In genomic region chr15:100588638-100589242, GRCh38 we compare ENCODE assay signal across 23 cellular contexts. TPM values are rescaled to one million over a fixed set of nuclear protein-coding genes. Genes with fewer than 3 reads are reported as not detected.
DNase-seq lines count a peak whose midpoint lies in the region; ATAC-seq, FAIRE-seq and TF ChIP-seq lines count a peak whose summit lies in the region.
"Had no signal": no experiment of that assay in that cellular context is flagged by ENCODE, and none has a peak within 500 bp of the region (broad histone marks: within the 10 kb centered on the region; RNA-seq: fewer than 3 reads in every experiment).

No MANE protein-coding gene starts in this region.

- H3K4me3 ChIP-seq in HepG2 (replicated peaks in 1 of 3; ENCODE audit: insufficient read depth in 1 of 3, low read depth in 2 of 3, low read length in 3 of 3) (no peak overlapping the region), right lobe of liver (no peak overlapping the region), endodermal cell (ENCODE audit: low read length) (peak overlapping the region; percentile 44), neural progenitor cell (no peak overlapping the region), aorta (ENCODE audit: low read length in 2 of 2) (no peak overlapping the region), esophagus squamous epithelium (no peak overlapping the region)
- H3K4me3 ChIP-seq: pancreas had no signal

- H3K4me3 Mint-ChIP-seq in endodermal cell (no peak overlapping the region), neural progenitor cell (no peak overlapping the region)
- H3K4me3 Mint-ChIP-seq: activated CD8-positive, alpha-beta T cell treated with anti-CD3 and anti-CD28 coated beads, Interleukin-2, amount 10 ng/mL, durations not matched to agents 7 days and 5 days; activated T-cell treated with anti-CD3 and anti-CD28 coated beads, Interleukin-2, amount 50 U/mL, for 72 hours; immature natural killer cell had no signal

- H3K4me1 Mint-ChIP-seq in endodermal cell (no peaks in the 10 kb centered on the region), neural progenitor cell (no peaks in the 10 kb centered on the region)

- no peak for TF ChIP-seq POLR2A in HepG2 (IDR thresholded peaks at IDR 0.05; ENCODE audit: insufficient read depth in 1 of 2, low read depth in 2 of 2, low read length in 2 of 2)
- no peak for TF ChIP-seq POLR2A in right lobe of liver (IDR thresholded peaks at IDR 0.05)
- TF ChIP-seq POLR2A in esophagus squamous epithelium (IDR thresholded peaks at IDR 0.05) = no peak

- DNase-seq in HepG2 (ENCODE audit: low spot score) (no peak), right lobe of liver (no peak), NCI-H226 (peak; percentile 43), endodermal cell (no peak), neural progenitor cell (ENCODE audit: low spot score) (peak; percentile 35), aorta (no peak), esophagus squamous epithelium (lab: John Stamatoyannopoulos, UW) (no peak)
- DNase-seq: activated CD8-positive, alpha-beta T cell treated with anti-CD3 and anti-CD28 coated beads, Interleukin-2, amount 10 ng/mL, durations not matched to agents 7 days and 5 days; activated T-cell treated with anti-CD3 and anti-CD28 coated beads, Interleukin-2, amount 50 U/mL, for 72 hours; brain microvascular endothelial cell; CD8-positive, alpha-beta memory T cell; head of caudate nucleus; immature natural killer cell; naive thymus-derived CD4-positive, alpha-beta T cell; NCI-H146; NCI-H446; pancreas; SHP77; stimulated activated CD4-positive, alpha-beta T cell treated with anti-CD3 and anti-CD28 coated beads, Interleukin-4, amount 100 ng/mL, for 1 hour had no signal

- no peaks in the 10 kb centered on the region for H3K27me3 ChIP-seq in HepG2 (ENCODE audit: control insufficient read depth in 1 of 2, insufficient read depth in 2 of 2, low read length in 2 of 2)
- no peaks in the 10 kb centered on the region for H3K27me3 ChIP-seq in right lobe of liver
- no peaks in the 10 kb centered on the region for H3K27me3 ChIP-seq in endodermal cell (ENCODE audit: control insufficient read depth, insufficient read depth, low read length, poor library complexity, severe bottlenecking)
- H3K27me3 ChIP-seq in neural progenitor cell = no peaks in the 10 kb centered on the region
- no peaks in the 10 kb centered on the region for H3K27me3 ChIP-seq in aorta (ENCODE audit: control insufficient read depth in 1 of 2, insufficient read depth in 2 of 2, low read length in 1 of 2)
- no peaks in the 10 kb centered on the region for H3K27me3 ChIP-seq in esophagus squamous epithelium
- H3K27me3 ChIP-seq: brain microvascular endothelial cell, pancreas had no signal

- H2AFZ ChIP-seq in HepG2 (ENCODE audit: low read length) (no peak overlapping the region), neural progenitor cell (replicated peaks) (no peak overlapping the region)

- H3K9ac ChIP-seq in HepG2 (ENCODE audit: insufficient read depth, low read depth, low read length) = no peak overlapping the region
- no peak overlapping the region for H3K9ac ChIP-seq in endodermal cell (ENCODE audit: extremely low read depth, low read length, poor library complexity, severe bottlenecking)
- H3K9ac ChIP-seq in neural progenitor cell = no peak overlapping the region

- H3K27ac Mint-ChIP-seq in endodermal cell (no peak overlapping the region), neural progenitor cell (no peak overlapping the region)
- H3K27ac Mint-ChIP-seq: activated CD8-positive, alpha-beta T cell treated with anti-CD3 and anti-CD28 coated beads, Interleukin-2, amount 10 ng/mL, durations not matched to agents 7 days and 5 days; activated naive CD4-positive, alpha-beta T cell treated with anti-CD3 and anti-CD28 coated beads, Interleukin-2, amount 50 U/mL, for 72 hours; immature natural killer cell had no signal

- POLR2A ChIA-PET in HepG2 (lab: Yijun Ruan, JAX) = no interaction called here

- H3K9me3 ChIP-seq in HepG2 (ENCODE audit: low read length) = peaks cover 37% of the 10 kb centered on the region
- peaks cover 0 to 7% (median 0%) of the 10 kb centered on the region in 4 donors for H3K9me3 ChIP-seq in right lobe of liver
- peaks cover 62% of the 10 kb centered on the region for H3K9me3 ChIP-seq in endodermal cell (ENCODE audit: control insufficient read depth, low read length)
- peaks cover 27% of the 10 kb centered on the region for H3K9me3 ChIP-seq in neural progenitor cell (ENCODE audit: low read depth)
- H3K9me3 ChIP-seq in aorta (ENCODE audit: control insufficient read depth, low read length) = no peaks in the 10 kb centered on the region
- peaks cover 0 to 12% (median 8%) of the 10 kb centered on the region in 3 donors for H3K9me3 ChIP-seq in esophagus squamous epithelium
- H3K9me3 ChIP-seq: pancreas had no signal

- WGBS in HepG2 (ENCODE audit: low lambda C conversion rate) = 84% methylated on average over 1 of the region's 1 CpG
- WGBS in right lobe of liver (ENCODE audit: insufficient coverage, low coverage, low lambda C conversion rate, missing lambda C conversion rate) = 93% methylated on average over 1 of the region's 1 CpG
- WGBS in endodermal cell (ENCODE audit: insufficient coverage in 1 of 2, insufficient read length in 1 of 2), 2 experiments = 61% methylated on average over 1 of the region's 1 CpG; no CpG with 5 or more reads in 1 of the 2 experiments
- 97% methylated on average over 1 of the region's 1 CpG for WGBS in aorta, 2 donors
- WGBS in esophagus squamous epithelium, 2 donors = 81 to 100% methylated on average over 1 of the region's 1 CpG

- no peaks in the 10 kb centered on the region for H3F3A ChIP-seq in neural progenitor cell (ENCODE audit: low read depth)

- peaks cover 48% of the 10 kb centered on the region for H3K36me3 Mint-ChIP-seq in endodermal cell (ENCODE audit: low read depth)
- H3K36me3 Mint-ChIP-seq in neural progenitor cell = peaks cover 29% of the 10 kb centered on the region

- FAIRE-seq in HepG2 (lab: Jason Lieb, UNC) = no peak
- FAIRE-seq: H54, pancreas, urothelium cell line had no signal

- peaks cover 15% of the 10 kb centered on the region for H3K79me2 ChIP-seq in HepG2 (ENCODE audit: insufficient read depth, low read length)
- H3K79me2 ChIP-seq in neural progenitor cell (ENCODE audit: low read depth) = peaks cover 16% of the 10 kb centered on the region

- H3K4me2 ChIP-seq in HepG2 (ENCODE audit: low read depth, low read length) = no peak overlapping the region
- H3K4me2 ChIP-seq in neural progenitor cell = no peak overlapping the region

- TF ChIP-seq EP300 in HepG2 (IDR thresholded peaks at IDR 0.05; ENCODE audit: low read depth in 2 of 2, low read length in 2 of 2) (no peak), HepG2 (CRISPR knock-in tag; IDR thresholded peaks at IDR 0.05; ENCODE audit: borderline replicate concordance) (no peak)

- H4K20me1 ChIP-seq in HepG2 (ENCODE audit: insufficient read depth, low read length) = no peaks in the 10 kb centered on the region
- no peaks in the 10 kb centered on the region for H4K20me1 ChIP-seq in neural progenitor cell (ENCODE audit: low read depth)

- in situ Hi-C loops in HepG2 (cut with HindIII; ENCODE audit: extremely low pct_ligation_motif_present, low pct_unique_long_range_greater_than_20kb) = no loop called here

- H3K36me3 ChIP-seq in HepG2 (replicated peaks in 1 of 2; ENCODE audit: control insufficient read depth in 1 of 2, insufficient read depth in 2 of 2, low read length in 2 of 2) (no peaks in the 10 kb centered on the region), right lobe of liver (no peaks in the 10 kb centered on the region), endodermal cell (ENCODE audit: control insufficient read depth, insufficient read depth, low read length) (no peaks in the 10 kb centered on the region), neural progenitor cell (no peaks in the 10 kb centered on the region), aorta (ENCODE audit: control insufficient read depth in 1 of 2, insufficient read depth in 2 of 2, low read length in 1 of 2) (no peaks in the 10 kb centered on the region), esophagus squamous epithelium (no peaks in the 10 kb centered on the region)
- H3K36me3 ChIP-seq: brain microvascular endothelial cell, pancreas had no signal

- TF ChIP-seq CTCF in HepG2 (CRISPR knock-in tag; IDR thresholded peaks at IDR 0.05) (no peak), right lobe of liver (IDR thresholded peaks at IDR 0.05) (no peak), endodermal cell (conservative IDR thresholded peaks at IDR 0.05) (no peak), neural progenitor cell (IDR thresholded peaks at IDR 0.05) (no peak), esophagus squamous epithelium (IDR thresholded peaks at IDR 0.05) (no peak)

- CTCF ChIA-PET in HepG2 (lab: Yijun Ruan, JAX; ENCODE audit: low intra/inter-chr PET ratio, low total read pairs) = no interaction called here

- no peak for TF ChIP-seq RAD21 in HepG2 (CRISPR knock-in tag; IDR thresholded peaks at IDR 0.05)

- no peaks in the 10 kb centered on the region for H3K4me1 ChIP-seq in HepG2 (ENCODE audit: insufficient read depth, low read length)
- H3K4me1 ChIP-seq in right lobe of liver = no peaks in the 10 kb centered on the region
- H3K4me1 ChIP-seq in endodermal cell (ENCODE audit: control insufficient read depth, insufficient read depth, low read length) = no peaks in the 10 kb centered on the region
- no peaks in the 10 kb centered on the region for H3K4me1 ChIP-seq in neural progenitor cell
- no peaks in the 10 kb centered on the region for H3K4me1 ChIP-seq in aorta (ENCODE audit: control insufficient read depth in 1 of 2, insufficient read depth in 2 of 2, low read length in 2 of 2)
- H3K4me1 ChIP-seq in esophagus squamous epithelium = no peaks in the 10 kb centered on the region
- H3K4me1 ChIP-seq: pancreas had no signal

- H3K27ac ChIP-seq in HepG2 (ENCODE audit: extremely low read length, insufficient read depth, low read length) = no peak overlapping the region
- no peak overlapping the region for H3K27ac ChIP-seq in right lobe of liver
- H3K27ac ChIP-seq in endodermal cell (ENCODE audit: low read depth, low read length) = no peak overlapping the region
- no peak overlapping the region for H3K27ac ChIP-seq in neural progenitor cell
- no peak overlapping the region for H3K27ac ChIP-seq in aorta (ENCODE audit: low read depth in 1 of 2, low read length in 2 of 2)
- H3K27ac ChIP-seq in esophagus squamous epithelium = no peak overlapping the region
- H3K27ac ChIP-seq: brain microvascular endothelial cell, pancreas had no signal

- BruUV-seq in HepG2 (replicated peaks; lab: Mats Ljungman, UMichigan) = no TSS peak

- intact Hi-C loops in HepG2 (cut with micrococcal nuclease; ENCODE audit: unreplicated experiment) (no loop called here), right lobe of liver (cut with DNase I) (no loop called here), aorta (cut with DNase I) (no loop called here), esophagus squamous epithelium (cut with DNase I) (no loop called here)

- ATAC-seq in HepG2 (no peak), right lobe of liver (no peak), aorta (ENCODE audit: low FRiP score) (no peak), HG02610 (IDR thresholded peaks at IDR 0.05; ENCODE audit: unreplicated experiment) (no peak)
- ATAC-seq: activated CD8-positive, alpha-beta T cell treated with anti-CD3 and anti-CD28 coated beads, Interleukin-2, amount 10 ng/mL, durations not matched to agents 7 days and 5 days; activated naive CD4-positive, alpha-beta T cell treated with anti-CD3 and anti-CD28 coated beads, Interleukin-2, amount 50 U/mL, for 72 hours; activated T-cell treated with anti-CD3 and anti-CD28 coated beads, Interleukin-2, amount 50 U/mL, for 72 hours; naive thymus-derived CD4-positive, alpha-beta T cell; pancreas had no signal

- no peaks in the 10 kb centered on the region for H3K27me3 Mint-ChIP-seq in endodermal cell (ENCODE audit: insufficient read depth)
- H3K27me3 Mint-ChIP-seq in neural progenitor cell (ENCODE audit: insufficient read depth, low read depth) = no peaks in the 10 kb centered on the region
- H3K27me3 Mint-ChIP-seq: CD8-positive, alpha-beta memory T cell; naive thymus-derived CD4-positive, alpha-beta T cell had no signal

- H3K9me3 Mint-ChIP-seq in endodermal cell (peaks cover 79% of the 10 kb centered on the region), neural progenitor cell (peaks cover 60% of the 10 kb centered on the region)
- H3K9me3 Mint-ChIP-seq: immature natural killer cell had no signal

RNA-seq across cellular contexts. Expression of gene LINS1, which starts 13.2 kb away (rescaled TPM):
- 9.6 and 10.4 TPM in 2 replicates for total RNA-seq in HepG2 (2016; rRNA removed; fragmentation: Illumina TruSeq; extraction: Trizol)
- total RNA-seq in HepG2 (2016; cell fraction: cytosol; rRNA removed; fragmentation: Illumina TruSeq; extraction: Trizol; ENCODE audit: low read depth) = 3.5 and 5.2 TPM in 2 replicates
- 9.2 and 9.9 TPM in 2 replicates for total RNA-seq in HepG2 (2016; cell fraction: insoluble cytoplasmic fraction; rRNA removed; fragmentation: Illumina TruSeq; extraction: Trizol)
- total RNA-seq in HepG2 (2016; cell fraction: membrane; rRNA removed; fragmentation: Illumina TruSeq; extraction: Trizol) = 3.2 and 5.2 TPM in 2 replicates
- total RNA-seq in HepG2 (2016; cell fraction: nucleus; rRNA removed; fragmentation: Illumina TruSeq; extraction: Trizol) = 24.6 and 32.3 TPM in 2 replicates
- polyA plus RNA-seq in HepG2 (2011; rRNA removed) = 9.8 and 10.0 TPM in 2 replicates
- 1.6 and 3.0 TPM in 2 replicates for polyA plus RNA-seq in HepG2 (2011; cell fraction: cytosol; rRNA removed)
- polyA plus RNA-seq in HepG2 (2011; cell fraction: nucleus; rRNA removed) = 13.4 and 14.4 TPM in 2 replicates
- 3.9 and 4.8 TPM in 2 replicates for polyA plus RNA-seq in HepG2 (2012)
- polyA plus RNA-seq in HepG2 (2016; cell fraction: cytosol; fragmentation: Illumina TruSeq; extraction: Trizol; ENCODE audit: low read depth) = 0.54 and 1.7 TPM in 2 replicates
- 6.5 and 7.2 TPM in 2 replicates for polyA plus RNA-seq in HepG2 (2016; cell fraction: insoluble cytoplasmic fraction; fragmentation: Illumina TruSeq; extraction: Trizol; ENCODE audit: low read depth)
- 2.4 and 3.1 TPM in 2 replicates for polyA plus RNA-seq in HepG2 (2016; cell fraction: membrane; fragmentation: Illumina TruSeq; extraction: Trizol; ENCODE audit: low read depth)
- 38.7 and 40.0 TPM in 2 replicates for polyA plus RNA-seq in HepG2 (2016; cell fraction: nucleus; fragmentation: Illumina TruSeq; extraction: Trizol; ENCODE audit: insufficient read depth, low read depth)
- 13.1 and 33.6 TPM in 2 replicates for polyA minus RNA-seq in HepG2 (2011; rRNA and poly(A)+ RNA removed; ENCODE audit: low replicate concordance)
- 1.3 and 3.7 TPM in 2 replicates for polyA minus RNA-seq in HepG2 (2011; cell fraction: cytosol; rRNA and poly(A)+ RNA removed)
- 30.8 and 36.2 TPM in 2 replicates for polyA minus RNA-seq in HepG2 (2011; cell fraction: nucleus; rRNA and poly(A)+ RNA removed)
- 1 to 10 TPM; 4.5 to 8.6 (median 5.1) TPM for total RNA-seq in right lobe of liver
- 1 to 10 TPM; 6.1 to 8.0 TPM for total RNA-seq in endodermal cell
- 15.4 TPM for polyA plus RNA-seq in endodermal cell (2013, experiment 1 of 2)
- 14.6 TPM for polyA plus RNA-seq in endodermal cell (2013, experiment 2 of 2)
- total RNA-seq in neural progenitor cell (ENCODE audit: low replicate concordance) = 15.1 and 18.7 TPM in 2 replicates
- total RNA-seq in aorta = 10 to 100 TPM; 12.8 to 19.2 TPM
- polyA plus RNA-seq in aorta = 10 to 100 TPM in 1 of 2 donors, 1 to 10 TPM in 1; 7.1 to 11.3 TPM
- total RNA-seq in esophagus squamous epithelium = 10 to 100 TPM in 3 of 4 donors, 1 to 10 TPM in 1; 9.1 to 44.6 (median 19.4) TPM

RNA-seq across cellular contexts. Expression of gene ASB7, which starts 13.6 kb away (rescaled TPM):
- total RNA-seq in HepG2 (2016; rRNA removed; fragmentation: Illumina TruSeq; extraction: Trizol) (12.1 and 15.2 TPM in 2 replicates), right lobe of liver (1 to 10 TPM; 5.4 to 7.9 (median 7.2) TPM), endodermal cell (10 to 100 TPM; 14.3 to 16.2 TPM), neural progenitor cell (ENCODE audit: low replicate concordance) (15.3 and 18.3 TPM in 2 replicates), aorta (10 to 100 TPM; 11.0 to 11.5 TPM), esophagus squamous epithelium (10 to 100 TPM in 3 of 4 donors, 1 to 10 TPM in 1; 9.7 to 12.3 (median 12.0) TPM)
- total RNA-seq in HepG2 (2016; cell fraction: cytosol; rRNA removed; fragmentation: Illumina TruSeq; extraction: Trizol; ENCODE audit: low read depth) = 3.5 and 3.6 TPM in 2 replicates
- 12.5 and 13.8 TPM in 2 replicates for total RNA-seq in HepG2 (2016; cell fraction: insoluble cytoplasmic fraction; rRNA removed; fragmentation: Illumina TruSeq; extraction: Trizol)
- total RNA-seq in HepG2 (2016; cell fraction: membrane; rRNA removed; fragmentation: Illumina TruSeq; extraction: Trizol) = 7.2 and 7.8 TPM in 2 replicates
- total RNA-seq in HepG2 (2016; cell fraction: nucleus; rRNA removed; fragmentation: Illumina TruSeq; extraction: Trizol) = 13.1 and 13.4 TPM in 2 replicates
- polyA plus RNA-seq in HepG2 (2011; rRNA removed) (7.7 and 8.3 TPM in 2 replicates), aorta (1 to 10 TPM; 2.9 to 5.6 TPM)
- polyA plus RNA-seq in HepG2 (2011; cell fraction: cytosol; rRNA removed) = 6.0 and 6.7 TPM in 2 replicates
- 6.9 and 7.6 TPM in 2 replicates for polyA plus RNA-seq in HepG2 (2011; cell fraction: nucleus; rRNA removed)
- 5.3 and 5.7 TPM in 2 replicates for polyA plus RNA-seq in HepG2 (2012)
- polyA plus RNA-seq in HepG2 (2016; cell fraction: cytosol; fragmentation: Illumina TruSeq; extraction: Trizol; ENCODE audit: low read depth) = 0.51 and 0.92 TPM in 2 replicates
- polyA plus RNA-seq in HepG2 (2016; cell fraction: insoluble cytoplasmic fraction; fragmentation: Illumina TruSeq; extraction: Trizol; ENCODE audit: low read depth) = 10.5 and 11.4 TPM in 2 replicates
- 2.8 and 3.0 TPM in 2 replicates for polyA plus RNA-seq in HepG2 (2016; cell fraction: membrane; fragmentation: Illumina TruSeq; extraction: Trizol; ENCODE audit: low read depth)
- 12.7 and 13.0 TPM in 2 replicates for polyA plus RNA-seq in HepG2 (2016; cell fraction: nucleus; fragmentation: Illumina TruSeq; extraction: Trizol; ENCODE audit: insufficient read depth, low read depth)
- polyA minus RNA-seq in HepG2 (2011; rRNA and poly(A)+ RNA removed; ENCODE audit: low replicate concordance) = 14.1 and 28.8 TPM in 2 replicates
- polyA minus RNA-seq in HepG2 (2011; cell fraction: cytosol; rRNA and poly(A)+ RNA removed) = 8.4 and 10.1 TPM in 2 replicates
- polyA minus RNA-seq in HepG2 (2011; cell fraction: nucleus; rRNA and poly(A)+ RNA removed) = 25.6 and 30.2 TPM in 2 replicates
- 9.4 TPM for polyA plus RNA-seq in endodermal cell (2013, experiment 1 of 2)
- polyA plus RNA-seq in endodermal cell (2013, experiment 2 of 2) = 9.6 TPM

RNA-seq across cellular contexts. Expression of gene CERS3, which starts 60.0 kb away (rescaled TPM):
- total RNA-seq in HepG2 (2016; rRNA removed; fragmentation: Illumina TruSeq; extraction: Trizol) = not detected in 2 replicates
- not detected in 2 replicates for total RNA-seq in HepG2 (2016; cell fraction: cytosol; rRNA removed; fragmentation: Illumina TruSeq; extraction: Trizol; ENCODE audit: low read depth)
- not detected in 2 replicates for total RNA-seq in HepG2 (2016; cell fraction: insoluble cytoplasmic fraction; rRNA removed; fragmentation: Illumina TruSeq; extraction: Trizol)
- not detected in 2 replicates for total RNA-seq in HepG2 (2016; cell fraction: membrane; rRNA removed; fragmentation: Illumina TruSeq; extraction: Trizol)
- total RNA-seq in HepG2 (2016; cell fraction: nucleus; rRNA removed; fragmentation: Illumina TruSeq; extraction: Trizol) = not detected in 2 replicates
- polyA plus RNA-seq in HepG2 (2011; rRNA removed) = not detected in 2 replicates
- polyA plus RNA-seq in HepG2 (2011; cell fraction: cytosol; rRNA removed) = not detected in 2 replicates
- not detected in 2 replicates for polyA plus RNA-seq in HepG2 (2011; cell fraction: nucleus; rRNA removed)
- polyA plus RNA-seq in HepG2 (2012) = not detected in 2 replicates
- polyA plus RNA-seq in HepG2 (2016; cell fraction: cytosol; fragmentation: Illumina TruSeq; extraction: Trizol; ENCODE audit: low read depth) = not detected in 2 replicates
- not detected in 2 replicates for polyA plus RNA-seq in HepG2 (2016; cell fraction: insoluble cytoplasmic fraction; fragmentation: Illumina TruSeq; extraction: Trizol; ENCODE audit: low read depth)
- not detected in 2 replicates for polyA plus RNA-seq in HepG2 (2016; cell fraction: membrane; fragmentation: Illumina TruSeq; extraction: Trizol; ENCODE audit: low read depth)
- polyA plus RNA-seq in HepG2 (2016; cell fraction: nucleus; fragmentation: Illumina TruSeq; extraction: Trizol; ENCODE audit: insufficient read depth, low read depth) = not detected in 2 replicates
- 0.28 TPM in 1 of 2 replicates, not detected in the other for polyA minus RNA-seq in HepG2 (2011; rRNA and poly(A)+ RNA removed; ENCODE audit: low replicate concordance)
- polyA minus RNA-seq in HepG2 (2011; cell fraction: cytosol; rRNA and poly(A)+ RNA removed) = not detected in 2 replicates
- not detected in 2 replicates for polyA minus RNA-seq in HepG2 (2011; cell fraction: nucleus; rRNA and poly(A)+ RNA removed)
- total RNA-seq in right lobe of liver = not detected
- under 1 TPM in 1 of 2 donors, not detected in 1; 0.48 TPM for total RNA-seq in endodermal cell
- not detected for polyA plus RNA-seq in endodermal cell (2013, experiment 1 of 2)
- not detected for polyA plus RNA-seq in endodermal cell (2013, experiment 2 of 2)
- total RNA-seq in neural progenitor cell (ENCODE audit: low replicate concordance) = 0.15 TPM in 1 of 2 replicates, not detected in the other
- total RNA-seq in aorta = not detected
- not detected for polyA plus RNA-seq in aorta
- 100 to 1,000 TPM in 1 of 4 donors, 10 to 100 TPM in 3; 38.5 to 133 (median 81.9) TPM for total RNA-seq in esophagus squamous epithelium
- polyA plus RNA-seq: CD8-positive, alpha-beta memory T cell had no signal

Comparison
In these comparisons a context has a peak if more than half of its experiments do, and no peak if none do; other contexts are left out.
1. DNase-seq: peak in NCI-H226 (single experiment) and neural progenitor cell (single experiment); none in HepG2 (single experiment), right lobe of liver (0 of 3), endodermal cell (single experiment), aorta (0 of 2) and esophagus squamous epithelium (single experiment).
2. RNA of gene CERS3, which starts 60.0 kb away (total RNA-seq): 38.5 to 133 TPM in esophagus squamous epithelium; 0.48 TPM in endodermal cell, not detected in aorta, not detected in HepG2, 0.15 TPM in neural progenitor cell and not detected in right lobe of liver; every median in the first group is over 10 times any median in the second.